Comparison of ENCODE assay signal across 16 cellular contexts in the genomic region with DNA sequence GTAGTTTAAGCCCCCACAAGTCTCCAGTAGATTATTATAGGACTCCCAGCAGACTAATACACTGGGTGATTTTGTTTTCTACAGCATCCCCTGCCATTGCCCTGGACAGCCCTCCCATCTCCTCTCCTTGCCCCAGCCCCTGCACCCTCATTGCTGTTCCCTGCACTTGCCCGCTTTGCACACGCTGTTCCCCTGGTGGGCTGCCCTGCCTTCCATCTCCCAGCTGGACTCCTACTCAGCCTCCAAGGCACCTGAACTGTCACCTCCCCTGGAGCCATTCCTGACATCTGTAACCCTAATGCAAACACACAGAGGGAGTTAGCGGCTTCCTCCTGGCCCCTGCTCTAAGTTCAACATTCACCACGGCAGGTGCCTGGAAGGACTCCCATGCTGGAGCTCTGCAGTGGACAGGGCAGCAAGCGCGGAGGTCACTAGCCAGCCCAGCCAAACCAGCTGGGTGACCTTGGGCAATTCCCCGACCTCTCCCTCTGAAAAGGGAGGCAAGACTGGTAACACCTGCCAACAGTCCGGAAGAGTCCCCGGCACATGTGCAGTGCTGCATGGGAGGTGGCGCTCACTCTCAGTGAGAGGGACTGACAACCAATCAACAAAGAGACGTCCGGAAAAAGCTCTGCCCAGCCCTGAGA. TPM values are rescaled to one million over a fixed set of nuclear protein-coding genes. Genes with fewer than 3 reads are reported as not detected.
A peak's percentile ranks its signal among the peaks of the same experiment; 100 is the strongest.
DNase-seq lines count a peak whose midpoint lies in the region; ATAC-seq and TF ChIP-seq lines count a peak whose summit lies in the region.
"Had no signal": no experiment of that assay in that cellular context is flagged by ENCODE, and none has a peak within 500 bp of the region (broad histone marks: within the 10 kb centered on the region; RNA-seq: fewer than 3 reads in every experiment).

No MANE protein-coding gene starts in this region.

- peaks cover 8% of the 10 kb centered on the region for H3K4me1 Mint-ChIP-seq in activated CD4-positive, alpha-beta T cell treated with anti-CD3 and anti-CD28 coated beads, Interleukin-2, amount 10 ng/mL, durations not matched to agents 7 days and 5 days
- H3K4me1 Mint-ChIP-seq in stimulated activated effector memory CD8-positive, alpha-beta T cell treated with anti-CD3 and anti-CD28 coated beads, Interleukin-12 subunit alpha, Interleukin-12 subunit beta, amount 100 ng/mL, for 72 hours, result peaks cover 14% of the 10 kb centered on the region

- no peak overlapping the region for H3K4me3 Mint-ChIP-seq in activated CD4-positive, alpha-beta T cell treated with anti-CD3 and anti-CD28 coated beads, Interleukin-2, amount 10 ng/mL, durations not matched to agents 7 days and 5 days
- H3K4me3 Mint-ChIP-seq in stimulated activated effector memory CD8-positive, alpha-beta T cell treated with anti-CD3 and anti-CD28 coated beads, Interleukin-12 subunit alpha, Interleukin-12 subunit beta, amount 100 ng/mL, for 72 hours, result no peak overlapping the region
- H3K4me3 Mint-ChIP-seq: effector memory CD8-positive, alpha-beta T cell had no signal

- no peak for ATAC-seq in GM21619 (IDR thresholded peaks at IDR 0.05; ENCODE audit: unreplicated experiment)
- ATAC-seq in stimulated activated naive CD8-positive, alpha-beta T cell treated with anti-CD3 and anti-CD28 coated beads, Interleukin-15, Interleukin-2, amounts not matched to agents 100 U/mL and 50 U/mL, for 24 hours, result no peak
- ATAC-seq in stimulated activated effector memory CD8-positive, alpha-beta T cell treated with anti-CD3 and anti-CD28 coated beads, Interleukin-12 subunit alpha, Interleukin-12 subunit beta, amount 100 ng/mL, for 72 hours, result no peak
- ATAC-seq: A549; effector memory CD8-positive, alpha-beta T cell had no signal

- no peak overlapping the region for H2AFZ ChIP-seq in PC-9

- H3K9me3 ChIP-seq in PC-9 (ENCODE audit: insufficient read depth, low read depth), result no peaks in the 10 kb centered on the region
- H3K9me3 ChIP-seq in spleen, result no peaks in the 10 kb centered on the region
- H3K9me3 ChIP-seq: A549, heart left ventricle had no signal

- no peaks in the 10 kb centered on the region for H3K9me2 ChIP-seq in PC-9 (ENCODE audit: insufficient read depth)

- POLR2A ChIA-PET in activated CD4-positive, alpha-beta T cell treated with anti-CD3 and anti-CD28 coated beads, Interleukin-2, amount 10 ng/mL, durations not matched to agents 7 days and 5 days (lab: Charles Lee), result no interaction called here
- POLR2A ChIA-PET in PC-9 (lab: Charles Lee; ENCODE audit: unreplicated experiment), result no interaction called here

- CTCF ChIA-PET in activated CD4-positive, alpha-beta T cell treated with anti-CD3 and anti-CD28 coated beads, Interleukin-2, amount 10 ng/mL, durations not matched to agents 7 days and 5 days (lab: Charles Lee), result interaction anchor here (0.6 to 1.3 kb wide), 2 partner anchors 20 to 351 kb away, joined by 3 to 4 read pairs; no protein-coding TSS in a partner anchor
- CTCF ChIA-PET in PC-9 (lab: Charles Lee), result no interaction called here

- intact Hi-C loops in PC-9 (cut with micrococcal nuclease; ENCODE audit: unreplicated experiment), result loop anchor here (5.0 kb wide), 1 partner anchor 170 kb away; no protein-coding TSS in a partner anchor
- intact Hi-C loops in spleen (cut with DNase I; ENCODE audit: low total_unique reads), result no loop called here

- no peaks in the 10 kb centered on the region for H3K36me3 Mint-ChIP-seq in activated CD4-positive, alpha-beta T cell treated with anti-CD3 and anti-CD28 coated beads, Interleukin-2, amount 10 ng/mL, durations not matched to agents 7 days and 5 days (ENCODE audit: low read depth)
- no peaks in the 10 kb centered on the region for H3K36me3 Mint-ChIP-seq in stimulated activated effector memory CD8-positive, alpha-beta T cell treated with anti-CD3 and anti-CD28 coated beads, Interleukin-12 subunit alpha, Interleukin-12 subunit beta, amount 100 ng/mL, for 72 hours

- H3F3A ChIP-seq in PC-9 (ENCODE audit: insufficient read depth, low read depth), result peaks cover 54% of the 10 kb centered on the region

- WGBS in spleen, 5 donors, result 75 to 85% (median 82%) methylated on average over 12 of the region's 12 CpGs

- H3K36me3 ChIP-seq in PC-9 (ENCODE audit: low read depth) (no peaks in the 10 kb centered on the region), spleen (no peaks in the 10 kb centered on the region)
- H3K36me3 ChIP-seq: heart left ventricle had no signal

- DNase-seq in activated CD4-positive, alpha-beta T cell treated with anti-CD3 and anti-CD28 coated beads, Interleukin-2, amount 10 ng/mL, durations not matched to agents 7 days and 5 days, result no peak
- DNase-seq in activated CD4-positive, alpha-beta T cell treated with anti-CD3 and anti-CD28 coated beads for 48 hours, result no peak
- DNase-seq in PC-9, result peak; percentile 55 to 76
- peak; percentile 53 for DNase-seq in left kidney (ENCODE audit: low read depth, low spot score)
- peak; percentile 69 for DNase-seq in spleen
- DNase-seq in stimulated activated naive CD8-positive, alpha-beta T cell treated with anti-CD3 and anti-CD28 coated beads, Interleukin-15, Interleukin-2, amounts not matched to agents 100 U/mL and 50 U/mL, for 24 hours, result no peak
- DNase-seq in stimulated activated effector memory CD8-positive, alpha-beta T cell treated with anti-CD3 and anti-CD28 coated beads, Interleukin-12 subunit alpha, Interleukin-12 subunit beta, amount 100 ng/mL, for 72 hours (ENCODE audit: low spot score in 2 of 2), result no peak
- DNase-seq: amniotic stem cell; effector memory CD8-positive, alpha-beta T cell; H7; heart left ventricle; NCI-H1105 treated with DMSO at 0.1 percent for 48 hours; retina; T-helper 9 cell had no signal

- BruUV-seq in PC-9 (replicated peaks; lab: Mats Ljungman, UMichigan), result no TSS peak

- H3K79me2 ChIP-seq in PC-9 (ENCODE audit: low read depth), result no peaks in the 10 kb centered on the region

- peak overlapping the region; percentile 41 for H3K27ac Mint-ChIP-seq in activated CD4-positive, alpha-beta T cell treated with anti-CD3 and anti-CD28 coated beads, Interleukin-2, amount 10 ng/mL, durations not matched to agents 7 days and 5 days
- no peak overlapping the region for H3K27ac Mint-ChIP-seq in stimulated activated effector memory CD8-positive, alpha-beta T cell treated with anti-CD3 and anti-CD28 coated beads, Interleukin-12 subunit alpha, Interleukin-12 subunit beta, amount 100 ng/mL, for 72 hours

- peaks cover 2% of the 10 kb centered on the region for H3K27me3 Mint-ChIP-seq in activated CD4-positive, alpha-beta T cell treated with anti-CD3 and anti-CD28 coated beads, Interleukin-2, amount 10 ng/mL, durations not matched to agents 7 days and 5 days

- H3K27ac ChIP-seq in PC-9 (peak overlapping the region; percentile 82), spleen (peak overlapping the region in 5 of 8 donors; percentile 74 to 88 (median 77))
- H3K27ac ChIP-seq: A549, heart left ventricle had no signal

- H3K9me3 Mint-ChIP-seq in activated CD4-positive, alpha-beta T cell treated with anti-CD3 and anti-CD28 coated beads, Interleukin-2, amount 10 ng/mL, durations not matched to agents 7 days and 5 days, result no peaks in the 10 kb centered on the region
- H3K9me3 Mint-ChIP-seq in stimulated activated effector memory CD8-positive, alpha-beta T cell treated with anti-CD3 and anti-CD28 coated beads, Interleukin-12 subunit alpha, Interleukin-12 subunit beta, amount 100 ng/mL, for 72 hours, result no peaks in the 10 kb centered on the region
- H3K9me3 Mint-ChIP-seq: effector memory CD8-positive, alpha-beta T cell had no signal

- H4K20me1 ChIP-seq in PC-9 (ENCODE audit: insufficient read depth), result no peaks in the 10 kb centered on the region

- no peak for TF ChIP-seq POLR2A in spleen (IDR thresholded peaks at IDR 0.05)

- H3K4me1 ChIP-seq in PC-9 (replicated peaks; ENCODE audit: insufficient read depth), result peaks cover 71% of the 10 kb centered on the region
- peaks cover 6 to 45% (median 24%) of the 10 kb centered on the region in 6 donors for H3K4me1 ChIP-seq in spleen

- TF ChIP-seq CTCF in PC-9 (conservative IDR thresholded peaks at IDR 0.05) (no peak), spleen (IDR thresholded peaks at IDR 0.05 in 8 of 11, conservative IDR thresholded peaks at IDR 0.05 in 3 of 11) (no peak)

- H3K27me3 ChIP-seq in PC-9 (ENCODE audit: insufficient read depth, low read depth), result no peaks in the 10 kb centered on the region
- peaks cover 0 to 6% (median 0%) of the 10 kb centered on the region in 7 donors for H3K27me3 ChIP-seq in spleen (replicated peaks in 1 of 7)
- H3K27me3 ChIP-seq: heart left ventricle had no signal

- peak overlapping the region; percentile 31; the same call in 1 of the 2 replicates for H3K4me3 ChIP-seq in PC-9
- H3K4me3 ChIP-seq in spleen, result no peak overlapping the region
- H3K4me3 ChIP-seq: A549, heart left ventricle had no signal

- peak overlapping the region; percentile 72 for H3K4me2 ChIP-seq in PC-9
- H3K4me2 ChIP-seq: A549 had no signal

RNA-seq across cellular contexts. Expression of a gene that starts 38.8 kb away (rescaled TPM):
- 10 to 100 TPM; 58.2 to 70.4 TPM for total RNA-seq in activated CD4-positive, alpha-beta T cell treated with anti-CD3 and anti-CD28 coated beads, Interleukin-2, amount 10 ng/mL, durations not matched to agents 7 days and 5 days
- total RNA-seq in PC-9 (2021) (30.1 and 30.7 TPM in 2 replicates), spleen (100 to 1,000 TPM; 107 to 170 (median 123) TPM)
- polyA plus RNA-seq in spleen, result 10 to 100 TPM; 23.0 to 39.1 (median 38.7) TPM

Comparison
In these comparisons a context has a peak if more than half of its experiments do, and no peak if none do; other contexts are left out.
1. DNase-seq: peak in PC-9 (2 of 2), left kidney (single experiment) and spleen (single experiment); none in activated CD4-positive, alpha-beta T cell treated with anti-CD3 and anti-CD28 coated beads, Interleukin-2, amount 10 ng/mL, durations not matched to agents 7 days and 5 days (single experiment), activated CD4-positive, alpha-beta T cell treated with anti-CD3 and anti-CD28 coated beads for 48 hours (single experiment), stimulated activated naive CD8-positive, alpha-beta T cell treated with anti-CD3 and anti-CD28 coated beads, Interleukin-15, Interleukin-2, amounts not matched to agents 100 U/mL and 50 U/mL, for 24 hours (single experiment) and stimulated activated effector memory CD8-positive, alpha-beta T cell treated with anti-CD3 and anti-CD28 coated beads, Interleukin-12 subunit alpha, Interleukin-12 subunit beta, amount 100 ng/mL, for 72 hours (0 of 2).